Comparison of ENCODE assay signal across 9 cellular contexts in genomic region chr2:190887089-190887488, GRCh38. TPM values are rescaled to one million over a fixed set of nuclear protein-coding genes. Genes with fewer than 3 reads are reported as not detected.
DNase-seq lines count a peak whose midpoint lies in the region; ATAC-seq, FAIRE-seq and TF ChIP-seq lines count a peak whose summit lies in the region.
"Had no signal": no experiment of that assay in that cellular context is flagged by ENCODE, and none has a peak within 500 bp of the region (broad histone marks: within the 10 kb centered on the region; RNA-seq: fewer than 3 reads in every experiment).

No MANE protein-coding gene starts in this region.

- peaks cover 82% of the 10 kb centered on the region for H3K4me1 ChIP-seq in HepG2 (ENCODE audit: insufficient read depth, low read length)
- H3K4me1 ChIP-seq in right lobe of liver: no peaks in the 10 kb centered on the region
- H3K4me1 ChIP-seq in astrocyte (ENCODE audit: insufficient read depth, low read length): peaks cover 7% of the 10 kb centered on the region
- H3K4me1 ChIP-seq in heart right ventricle: peaks cover 3 to 97% (median 89%) of the 10 kb centered on the region in 9 donors

- peaks cover 2 to 8% of the 10 kb centered on the region in 2 experiments; a peak in 3 of 5 replicates for H3K36me3 ChIP-seq in HepG2 (replicated peaks in 1 of 2; ENCODE audit: control insufficient read depth in 1 of 2, insufficient read depth in 2 of 2, low read length in 2 of 2)
- H3K36me3 ChIP-seq in right lobe of liver: no peaks in the 10 kb centered on the region
- H3K36me3 ChIP-seq in astrocyte (ENCODE audit: insufficient read depth, low read length): peaks cover 12% of the 10 kb centered on the region
- H3K36me3 ChIP-seq in heart right ventricle: peaks cover 0 to 16% (median 0%) of the 10 kb centered on the region in 9 donors

- H3K27me3 ChIP-seq in HepG2 (ENCODE audit: control insufficient read depth in 1 of 2, insufficient read depth in 2 of 2, low read length in 2 of 2) (no peaks in the 10 kb centered on the region), right lobe of liver (no peaks in the 10 kb centered on the region), astrocyte (ENCODE audit: insufficient read depth, low read length) (no peaks in the 10 kb centered on the region), heart right ventricle (no peaks in the 10 kb centered on the region)

- H3K4me1 Mint-ChIP-seq in astrocyte (ENCODE audit: low read depth, unreplicated experiment): peaks cover 41% of the 10 kb centered on the region

- H3K9ac ChIP-seq in HepG2 (ENCODE audit: insufficient read depth, low read depth, low read length) (no peak overlapping the region), astrocyte (ENCODE audit: low read length) (no peak overlapping the region)

- H4K20me1 ChIP-seq in HepG2 (ENCODE audit: insufficient read depth, low read length): peaks cover 50% of the 10 kb centered on the region
- H4K20me1 ChIP-seq in astrocyte (ENCODE audit: insufficient read depth, low read length): peaks cover 93% of the 10 kb centered on the region

- H3K4me2 ChIP-seq in HepG2 (ENCODE audit: low read depth, low read length) (peak overlapping the region; percentile 9; the same call in 1 of the 2 replicates), astrocyte (ENCODE audit: low read length) (peak overlapping the region; percentile 25)

- no peak overlapping the region for H3K27ac Mint-ChIP-seq in astrocyte (ENCODE audit: unreplicated experiment)

- H2AFZ ChIP-seq in HepG2 (ENCODE audit: low read length) (no peak overlapping the region), astrocyte (ENCODE audit: low read depth, low read length) (no peak overlapping the region)

- TF ChIP-seq CTCF in HepG2 (CRISPR knock-in tag; IDR thresholded peaks at IDR 0.05) (no peak), right lobe of liver (IDR thresholded peaks at IDR 0.05) (no peak), astrocyte (IDR thresholded peaks at IDR 0.05; ENCODE audit: insufficient read depth, low read depth, low read length) (no peak), heart right ventricle (IDR thresholded peaks at IDR 0.05) (no peak)

- no TSS peak for BruUV-seq in HepG2 (replicated peaks; lab: Mats Ljungman, UMichigan)

- no peaks in the 10 kb centered on the region for H3K27me3 Mint-ChIP-seq in astrocyte (ENCODE audit: low read depth, unreplicated experiment)

- TF ChIP-seq RAD21 in HepG2 (CRISPR knock-in tag; IDR thresholded peaks at IDR 0.05): no peak

- H3K9me3 ChIP-seq in HepG2 (ENCODE audit: low read length) (no peaks in the 10 kb centered on the region), right lobe of liver (no peaks in the 10 kb centered on the region), astrocyte (ENCODE audit: insufficient read depth, low read depth, low read length) (no peaks in the 10 kb centered on the region), heart right ventricle (peaks cover 0 to 5% (median 0%) of the 10 kb centered on the region in 11 donors)

- TF ChIP-seq POLR2A in HepG2 (IDR thresholded peaks at IDR 0.05; ENCODE audit: insufficient read depth in 1 of 2, low read depth in 2 of 2, low read length in 2 of 2) (no peak), right lobe of liver (IDR thresholded peaks at IDR 0.05) (no peak)

- 64% methylated on average over 2 of the region's 2 CpGs for WGBS in HepG2 (ENCODE audit: low lambda C conversion rate)
- WGBS in right lobe of liver (ENCODE audit: insufficient coverage, low coverage, low lambda C conversion rate, missing lambda C conversion rate): 56% methylated on average over 2 of the region's 2 CpGs
- 55 to 64% methylated on average over 2 of the region's 2 CpGs for WGBS in heart right ventricle, 2 donors

- intact Hi-C loops in HepG2 (cut with micrococcal nuclease; ENCODE audit: unreplicated experiment): no loop called here
- intact Hi-C loops in right lobe of liver (cut with DNase I): no loop called here
- intact Hi-C loops in heart right ventricle (cut with DNase I): loop anchor here in 1 of 10 donors (10.0 kb wide), 1 partner anchor 88 kb away; no protein-coding TSS in a partner anchor
- intact Hi-C loops in posterior cingulate gyrus (cut with DNase I): no loop called here

- H3K4me3 ChIP-seq in HepG2 (replicated peaks in 1 of 3; ENCODE audit: insufficient read depth in 1 of 3, low read depth in 2 of 3, low read length in 3 of 3): no peak overlapping the region
- H3K4me3 ChIP-seq in right lobe of liver: no peak overlapping the region
- H3K4me3 ChIP-seq in astrocyte (ENCODE audit: insufficient read depth, low read depth, low read length): no peak overlapping the region
- no peak overlapping the region for H3K4me3 ChIP-seq in heart right ventricle

- H3K9me3 Mint-ChIP-seq in astrocyte (ENCODE audit: unreplicated experiment): no peaks in the 10 kb centered on the region

- no peak for TF ChIP-seq EP300 in HepG2 (IDR thresholded peaks at IDR 0.05; ENCODE audit: low read depth in 2 of 2, low read length in 2 of 2)
- no peak for TF ChIP-seq EP300 in HepG2 (CRISPR knock-in tag; IDR thresholded peaks at IDR 0.05; ENCODE audit: borderline replicate concordance)

- no peak for DNase-seq in HepG2 (ENCODE audit: low spot score)
- DNase-seq in right lobe of liver: no peak
- peak; percentile 49 for DNase-seq in astrocyte (ENCODE audit: low read depth)
- no peak for DNase-seq in iPS-NIHi11 (ENCODE audit: low spot score)
- no peak for DNase-seq in heart right ventricle
- no peak for DNase-seq in pons (ENCODE audit: low spot score)
- no peak for DNase-seq in posterior cingulate gyrus
- DNase-seq: activated CD4-positive, alpha-beta T cell treated with anti-CD3 and anti-CD28 coated beads for 48 hours had no signal

- POLR2A ChIA-PET in HepG2 (lab: Yijun Ruan, JAX): interaction anchor here (0.8 to 1.1 kb wide), 2 partner anchors 78 to 128 kb away, joined by 3 to 5 read pairs; no protein-coding TSS in a partner anchor

- no peak overlapping the region for H3K27ac ChIP-seq in HepG2 (ENCODE audit: extremely low read length, insufficient read depth, low read length)
- no peak overlapping the region for H3K27ac ChIP-seq in right lobe of liver
- no peak overlapping the region for H3K27ac ChIP-seq in astrocyte (ENCODE audit: low read depth, low read length)
- no peak overlapping the region for H3K27ac ChIP-seq in heart right ventricle

- in situ Hi-C loops in HepG2 (cut with HindIII; ENCODE audit: extremely low pct_ligation_motif_present, low pct_unique_long_range_greater_than_20kb): no loop called here

- FAIRE-seq in HepG2 (lab: Jason Lieb, UNC): no peak
- FAIRE-seq in astrocyte (lab: Jason Lieb, UNC): no peak

- peak; percentile 27; the same call in 1 of the 3 replicates for ATAC-seq in HepG2
- no peak for ATAC-seq in right lobe of liver
- peak; percentile 54 for ATAC-seq in HG03095 (IDR thresholded peaks at IDR 0.05; ENCODE audit: unreplicated experiment)
- ATAC-seq in heart right ventricle: no peak

- H3K4me3 Mint-ChIP-seq in astrocyte (ENCODE audit: unreplicated experiment): peak overlapping the region; percentile 67

- CTCF ChIA-PET in HepG2 (lab: Yijun Ruan, JAX; ENCODE audit: low intra/inter-chr PET ratio, low total read pairs): no interaction called here

- peaks cover 9% of the 10 kb centered on the region for H3K36me3 Mint-ChIP-seq in astrocyte (ENCODE audit: low read depth, unreplicated experiment)

- peaks cover 97% of the 10 kb centered on the region for H3K79me2 ChIP-seq in HepG2 (ENCODE audit: insufficient read depth, low read length)
- peaks cover 100% of the 10 kb centered on the region for H3K79me2 ChIP-seq in astrocyte (ENCODE audit: insufficient read depth, low read length)

TF ChIP-seq in HepG2, 621 proteins besides CTCF, POLR2A, EP300 and RAD21 (continues in another document):
- TF ChIP-seq GFI1 (CRISPR knock-in tag; IDR thresholded peaks at IDR 0.05; ENCODE audit: borderline replicate concordance): no peak
- TF ChIP-seq ZBTB33 (CRISPR knock-in tag; IDR thresholded peaks at IDR 0.05): no peak

RNA-seq across cellular contexts. Expression of gene GLS, which starts 6.5 kb away (rescaled TPM):
- total RNA-seq in HepG2 (2016; rRNA removed; fragmentation: Illumina TruSeq; extraction: Trizol) (183 and 212 TPM in 2 replicates), right lobe of liver (10 to 100 TPM in 5 of 6 experiments, 1 to 10 TPM in 1; 6.6 to 25.0 (median 16.9) TPM), astrocyte (189 and 194 TPM in 2 replicates), heart right ventricle (10 to 100 TPM; 40.8 to 73.5 (median 59.2) TPM)
- total RNA-seq in HepG2 (2016; cell fraction: cytosol; rRNA removed; fragmentation: Illumina TruSeq; extraction: Trizol; ENCODE audit: low read depth): 199 and 222 TPM in 2 replicates
- 184 and 207 TPM in 2 replicates for total RNA-seq in HepG2 (2016; cell fraction: insoluble cytoplasmic fraction; rRNA removed; fragmentation: Illumina TruSeq; extraction: Trizol)
- 57.2 and 68.7 TPM in 2 replicates for total RNA-seq in HepG2 (2016; cell fraction: membrane; rRNA removed; fragmentation: Illumina TruSeq; extraction: Trizol)
- 199 and 219 TPM in 2 replicates for total RNA-seq in HepG2 (2016; cell fraction: nucleus; rRNA removed; fragmentation: Illumina TruSeq; extraction: Trizol)
- polyA plus RNA-seq in HepG2 (2011; rRNA removed) (65.4 and 78.6 TPM in 2 replicates), heart right ventricle (10 to 100 TPM; 17.1 to 29.4 TPM)
- 19.0 and 29.7 TPM in 2 replicates for polyA plus RNA-seq in HepG2 (2011; cell fraction: cytosol; rRNA removed)
- 62.0 and 92.3 TPM in 2 replicates for polyA plus RNA-seq in HepG2 (2011; cell fraction: nucleus; rRNA removed)
- polyA plus RNA-seq in HepG2 (2012): 76.8 and 87.2 TPM in 2 replicates
- 1.3 and 1.9 TPM in 2 replicates for polyA plus RNA-seq in HepG2 (2016; cell fraction: cytosol; fragmentation: Illumina TruSeq; extraction: Trizol; ENCODE audit: low read depth)
- polyA plus RNA-seq in HepG2 (2016; cell fraction: insoluble cytoplasmic fraction; fragmentation: Illumina TruSeq; extraction: Trizol; ENCODE audit: low read depth): 88.6 and 101 TPM in 2 replicates
- polyA plus RNA-seq in HepG2 (2016; cell fraction: membrane; fragmentation: Illumina TruSeq; extraction: Trizol; ENCODE audit: low read depth): 5.8 and 6.9 TPM in 2 replicates
- 136 and 142 TPM in 2 replicates for polyA plus RNA-seq in HepG2 (2016; cell fraction: nucleus; fragmentation: Illumina TruSeq; extraction: Trizol; ENCODE audit: insufficient read depth, low read depth)
- 61.7 and 123 TPM in 2 replicates for polyA minus RNA-seq in HepG2 (2011; rRNA and poly(A)+ RNA removed; ENCODE audit: low replicate concordance)
- 94.5 and 101 TPM in 2 replicates for polyA minus RNA-seq in HepG2 (2011; cell fraction: cytosol; rRNA and poly(A)+ RNA removed)
- polyA minus RNA-seq in HepG2 (2011; cell fraction: nucleus; rRNA and poly(A)+ RNA removed): 545 and 549 TPM in 2 replicates

Comparison
In these comparisons a context has a peak if more than half of its experiments do, and no peak if none do; other contexts are left out.
1. ATAC-seq: peak in HepG2 (single experiment) and HG03095 (single experiment); none in right lobe of liver (0 of 4) and heart right ventricle (0 of 8).